ENCODE assay signal across 9 cellular contexts in the genomic region with DNA sequence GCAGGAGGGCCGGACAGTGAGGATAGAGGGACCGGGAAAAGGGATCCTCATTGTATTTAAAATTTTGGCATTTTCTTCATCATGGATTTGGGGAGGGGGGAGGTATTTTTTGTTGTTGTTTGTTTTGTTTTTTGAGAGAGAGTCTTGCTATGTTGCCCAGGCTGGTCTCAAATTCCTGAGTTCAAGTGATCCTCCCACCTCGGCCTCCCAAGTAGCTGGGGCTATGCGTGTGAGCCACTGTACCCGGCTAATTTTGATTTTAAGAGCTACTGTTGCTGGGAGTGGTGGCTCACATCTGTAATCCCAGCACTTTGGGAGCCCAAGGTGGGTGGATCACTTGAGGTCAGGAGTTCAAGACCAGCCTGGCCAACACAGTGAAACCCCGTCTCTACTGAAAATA. TPM values are rescaled to one million over a fixed set of nuclear protein-coding genes. Genes with fewer than 3 reads are reported as not detected.
"Had no signal": no experiment of that assay in that cellular context is flagged by ENCODE, and none has a peak within 500 bp of the region (broad histone marks: within the 10 kb centered on the region; RNA-seq: fewer than 3 reads in every experiment).

No MANE protein-coding gene starts in this region.

RNA-seq across cellular contexts. Expression of gene PRCD, which starts 25.5 kb away (rescaled TPM):
- total RNA-seq: T-helper 2 cell treated with Interferon-gamma antibody and Interleukin-4, amounts not matched to agents 100 ng/mL and 5 ng/mL, for 36 hours had no signal

RNA-seq across cellular contexts. Expression of gene AANAT, which starts 47.0 kb away (rescaled TPM):
- total RNA-seq: adrenal gland; cardiac septum; colonic mucosa; gastroesophageal sphincter; left lung; right atrium auricular region; suprapubic skin; T-helper 2 cell treated with Interferon-gamma antibody and Interleukin-4, amounts not matched to agents 100 ng/mL and 5 ng/mL, for 36 hours; upper lobe of right lung had no signal
